31 cellular contexts compared by ENCODE assay signal in genomic region chr20:37995856-37996625, GRCh38.
"Had no signal": no experiment of that assay in that cellular context is flagged by ENCODE, and none has a peak within 500 bp of the region (broad histone marks: within the 10 kb centered on the region; RNA-seq: fewer than 3 reads in every experiment).

No MANE protein-coding gene starts in this region.

- H3K9me3 ChIP-seq: adrenal gland, ascending aorta, colonic mucosa, esophagus squamous epithelium, gastroesophageal sphincter, lower lobe of right lung, mucosa of descending colon, pancreas, sigmoid colon, stomach, suprapubic skin, transverse colon, uterus had no signal

- ATAC-seq: activated naive CD4-positive, alpha-beta T cell treated with anti-CD3 and anti-CD28 coated beads, Interleukin-2, amount 50 U/mL, for 72 hours; activated T-helper 17 cell treated with anti-CD3 and anti-CD28 coated beads, Interleukin-2, amount 50 U/mL, for 72 hours; effector memory CD8-positive, alpha-beta T cell; gastroesophageal sphincter; left colon; lower lobe of right lung; mucosa of descending colon; stimulated activated memory B cell treated with anti-CD40 and anti-IgM and Interleukin-4, amounts not matched to agents 10 μg/mL and 1 μg/mL and 100 μg/mL, for 72 hours had no signal

- H3K4me3 ChIP-seq: adrenal gland, ascending aorta, colonic mucosa, dorsolateral prefrontal cortex, esophagus squamous epithelium, gastroesophageal sphincter, lower lobe of right lung, mucosa of descending colon, pancreas, sigmoid colon, smooth muscle cell, stomach, suprapubic skin, transverse colon, uterus had no signal

- H3K4me3 Mint-ChIP-seq: activated CD4-positive, alpha-beta T cell treated with anti-CD3 and anti-CD28 coated beads, Interleukin-2, amount 10 ng/mL, durations not matched to agents 7 days and 5 days; activated T-cell treated with anti-CD3 and anti-CD28 coated beads, Interleukin-2, amount 50 U/mL, for 24 hours; activated T-helper 17 cell treated with anti-CD3 and anti-CD28 coated beads, Interleukin-2, amount 50 U/mL, for 72 hours; effector memory CD8-positive, alpha-beta T cell; nephron progenitor cell; stimulated activated memory B cell treated with anti-CD40 and anti-IgM and Interleukin-4, amounts not matched to agents 10 μg/mL and 1 μg/mL and 100 μg/mL, for 72 hours; T-helper 2 cell treated with Interferon-gamma antibody and Interleukin-4, amounts not matched to agents 5 μg/mL and 100 μg/mL, for 36 hours had no signal

- H3K4me1 ChIP-seq: pancreas, uterus had no signal

- H3K27me3 Mint-ChIP-seq: activated CD4-positive, alpha-beta T cell treated with anti-CD3 and anti-CD28 coated beads, Interleukin-2, amount 10 ng/mL, durations not matched to agents 7 days and 5 days; activated T-cell treated with anti-CD3 and anti-CD28 coated beads, Interleukin-2, amount 50 U/mL, for 24 hours; activated T-helper 17 cell treated with anti-CD3 and anti-CD28 coated beads, Interleukin-2, amount 50 U/mL, for 72 hours; effector memory CD8-positive, alpha-beta T cell; stimulated activated memory B cell treated with anti-CD40 and anti-IgM and Interleukin-4, amounts not matched to agents 10 μg/mL and 1 μg/mL and 100 μg/mL, for 72 hours had no signal

- DNase-seq: activated CD4-positive, alpha-beta T cell treated with anti-CD3 and anti-CD28 coated beads, Interleukin-2, amount 10 ng/mL, durations not matched to agents 7 days and 5 days; activated CD4-positive, CD25-positive, alpha-beta regulatory T cell treated with anti-CD3 and anti-CD28 coated beads, Interleukin-2, amount 50 U/mL, for 72 hours; activated T-cell treated with anti-CD3 and anti-CD28 coated beads, Interleukin-2, amount 50 U/mL, for 24 hours; adrenal gland; brain microvascular endothelial cell; central memory CD4-positive, alpha-beta T cell; colonic mucosa; effector memory CD8-positive, alpha-beta T cell; esophagus squamous epithelium; islet precursor cell; left colon; lower lobe of right lung; mesendoderm; mucosa of descending colon; nephron progenitor cell; pancreas; sigmoid colon; stimulated activated CD4-positive, alpha-beta T cell treated with anti-CD3 and anti-CD28 coated beads, Interleukin-15, amount 100 ng/mL, for 24 hours; stomach; transverse colon; uterus; WERI-Rb-1 had no signal

- H3K27me3 ChIP-seq: adrenal gland, ascending aorta, brain microvascular endothelial cell, colonic mucosa, dorsolateral prefrontal cortex, esophagus squamous epithelium, gastroesophageal sphincter, pancreas, sigmoid colon, stomach, suprapubic skin, transverse colon, uterus had no signal

- H3K27ac ChIP-seq: adrenal gland, ascending aorta, brain microvascular endothelial cell, colonic mucosa, esophagus squamous epithelium, gastroesophageal sphincter, pancreas, stomach, suprapubic skin, transverse colon, uterus, WERI-Rb-1 had no signal

- H3K27ac Mint-ChIP-seq: activated CD4-positive, alpha-beta T cell treated with anti-CD3 and anti-CD28 coated beads, Interleukin-2, amount 10 ng/mL, durations not matched to agents 7 days and 5 days; activated naive CD4-positive, alpha-beta T cell treated with anti-CD3 and anti-CD28 coated beads, Interleukin-2, amount 50 U/mL, for 72 hours; activated T-cell treated with anti-CD3 and anti-CD28 coated beads, Interleukin-2, amount 50 U/mL, for 24 hours; effector memory CD8-positive, alpha-beta T cell; nephron progenitor cell; stimulated activated memory B cell treated with anti-CD40 and anti-IgM and Interleukin-4, amounts not matched to agents 10 μg/mL and 1 μg/mL and 100 μg/mL, for 72 hours; T-helper 2 cell treated with Interferon-gamma antibody and Interleukin-4, amounts not matched to agents 5 μg/mL and 100 μg/mL, for 36 hours had no signal

- H3K36me3 ChIP-seq: uterus had no signal

- H3K9me3 Mint-ChIP-seq: activated CD4-positive, alpha-beta T cell treated with anti-CD3 and anti-CD28 coated beads, Interleukin-2, amount 10 ng/mL, durations not matched to agents 7 days and 5 days; activated naive CD4-positive, alpha-beta T cell treated with anti-CD3 and anti-CD28 coated beads, Interleukin-2, amount 50 U/mL, for 72 hours; activated T-cell treated with anti-CD3 and anti-CD28 coated beads, Interleukin-2, amount 50 U/mL, for 24 hours; activated T-helper 17 cell treated with anti-CD3 and anti-CD28 coated beads, Interleukin-2, amount 50 U/mL, for 72 hours; effector memory CD8-positive, alpha-beta T cell; nephron progenitor cell; stimulated activated memory B cell treated with anti-CD40 and anti-IgM and Interleukin-4, amounts not matched to agents 10 μg/mL and 1 μg/mL and 100 μg/mL, for 72 hours; T-helper 2 cell treated with Interferon-gamma antibody and Interleukin-4, amounts not matched to agents 5 μg/mL and 100 μg/mL, for 36 hours had no signal
